27 cellular contexts compared by ENCODE assay signal in genomic region chr3:27094721-27095120, GRCh38.
DNase-seq lines count a peak whose midpoint lies in the region; ATAC-seq, FAIRE-seq and TF ChIP-seq lines count a peak whose summit lies in the region.
"Had no signal": no experiment of that assay in that cellular context is flagged by ENCODE, and none has a peak within 500 bp of the region (broad histone marks: within the 10 kb centered on the region; RNA-seq: fewer than 3 reads in every experiment).

No MANE protein-coding gene starts in this region.

- H3K23ac ChIP-seq in neuronal stem cell (ENCODE audit: low read depth, low read length, poor library complexity): no peak overlapping the region

- H3K27ac Mint-ChIP-seq in GM23338 (no peak overlapping the region), astrocyte (ENCODE audit: unreplicated experiment) (peak overlapping the region; percentile 38)
- no peak overlapping the region for H3K27ac Mint-ChIP-seq in natural killer cell treated with Interleukin-12 subunit alpha and Interleukin-12 subunit beta and Interleukin-15 and Interleukin-18, amount 100 ng/mL, for 72 hours
- H3K27ac Mint-ChIP-seq: activated naive CD4-positive, alpha-beta T cell treated with anti-CD3 and anti-CD28 coated beads, Interleukin-2, amount 50 U/mL, for 24 hours; stimulated activated effector memory CD8-positive, alpha-beta T cell treated with anti-CD3 and anti-CD28 coated beads, Interleukin-12 subunit alpha, Interleukin-12 subunit beta, amount 100 ng/mL, for 72 hours had no signal

- H3K79me1 ChIP-seq in neuronal stem cell (ENCODE audit: low read depth, low read length): no peaks in the 10 kb centered on the region

- no peak overlapping the region for H3K18ac ChIP-seq in neuronal stem cell (ENCODE audit: low read length)

- H3K9ac ChIP-seq in astrocyte (ENCODE audit: low read length) (no peak overlapping the region), neuronal stem cell (ENCODE audit: low read depth, low read length, poor library complexity) (no peak overlapping the region)

- no peak overlapping the region for H2BK15ac ChIP-seq in neuronal stem cell (ENCODE audit: low read length)

- H3K79me2 ChIP-seq in GM23338 (replicated peaks; ENCODE audit: insufficient read depth) (no peaks in the 10 kb centered on the region), astrocyte (ENCODE audit: insufficient read depth, low read length) (no peaks in the 10 kb centered on the region)

- intact Hi-C loops in posterior cingulate gyrus (cut with DNase I): no loop called here

- no peak overlapping the region for H3K4me3 ChIP-seq in GM23338
- H3K4me3 ChIP-seq in astrocyte (ENCODE audit: insufficient read depth, low read depth, low read length): no peak overlapping the region
- H3K4me3 ChIP-seq in neuronal stem cell (ENCODE audit: low read length in 2 of 2): no peak overlapping the region
- H3K4me3 ChIP-seq: dorsolateral prefrontal cortex, K562, lung, smooth muscle cell had no signal

- H3K27ac ChIP-seq in GM23338 (ENCODE audit: low read depth) (no peak overlapping the region), astrocyte (ENCODE audit: low read depth, low read length) (no peak overlapping the region), neuronal stem cell (replicated peaks; ENCODE audit: low read length) (no peak overlapping the region)
- H3K27ac ChIP-seq: C4-2B, dorsolateral prefrontal cortex, epithelial cell of prostate had no signal

- no peak for TF ChIP-seq CTCF in GM23338 (conservative IDR thresholded peaks at IDR 0.05; ENCODE audit: low read depth in 2 of 2)
- no peak for TF ChIP-seq CTCF in astrocyte (IDR thresholded peaks at IDR 0.05; ENCODE audit: insufficient read depth, low read depth, low read length)

- H3K27me3 Mint-ChIP-seq in GM23338 (ENCODE audit: insufficient read depth, low read depth, poor library complexity) (peaks cover 2% of the 10 kb centered on the region), astrocyte (ENCODE audit: low read depth, unreplicated experiment) (no peaks in the 10 kb centered on the region)
- no peaks in the 10 kb centered on the region for H3K27me3 Mint-ChIP-seq in natural killer cell treated with Interleukin-12 subunit alpha and Interleukin-12 subunit beta and Interleukin-15 and Interleukin-18, amount 100 ng/mL, for 72 hours

- H3K36me3 Mint-ChIP-seq in GM23338 (ENCODE audit: low read depth): peaks cover 11% of the 10 kb centered on the region; the same call in 1 of the 3 replicates
- no peaks in the 10 kb centered on the region for H3K36me3 Mint-ChIP-seq in astrocyte (ENCODE audit: low read depth, unreplicated experiment)
- no peaks in the 10 kb centered on the region for H3K36me3 Mint-ChIP-seq in natural killer cell treated with Interleukin-12 subunit alpha and Interleukin-12 subunit beta and Interleukin-15 and Interleukin-18, amount 100 ng/mL, for 72 hours
- H3K36me3 Mint-ChIP-seq: activated naive CD4-positive, alpha-beta T cell treated with anti-CD3 and anti-CD28 coated beads, Interleukin-2, amount 50 U/mL, for 24 hours; stimulated activated effector memory CD8-positive, alpha-beta T cell treated with anti-CD3 and anti-CD28 coated beads, Interleukin-12 subunit alpha, Interleukin-12 subunit beta, amount 100 ng/mL, for 72 hours had no signal

- H2AK5ac ChIP-seq in neuronal stem cell (ENCODE audit: low read depth, low read length): no peak overlapping the region

- H3K4me3 Mint-ChIP-seq in GM23338 (no peak overlapping the region), astrocyte (ENCODE audit: unreplicated experiment) (no peak overlapping the region)
- no peak overlapping the region for H3K4me3 Mint-ChIP-seq in natural killer cell treated with Interleukin-12 subunit alpha and Interleukin-12 subunit beta and Interleukin-15 and Interleukin-18, amount 100 ng/mL, for 72 hours
- H3K4me3 Mint-ChIP-seq: activated naive CD4-positive, alpha-beta T cell treated with anti-CD3 and anti-CD28 coated beads, Interleukin-2, amount 50 U/mL, for 24 hours; stimulated activated effector memory CD8-positive, alpha-beta T cell treated with anti-CD3 and anti-CD28 coated beads, Interleukin-12 subunit alpha, Interleukin-12 subunit beta, amount 100 ng/mL, for 72 hours had no signal

- no peaks in the 10 kb centered on the region for H3K9me3 ChIP-seq in astrocyte (ENCODE audit: insufficient read depth, low read depth, low read length)
- H3K9me3 ChIP-seq in neuronal stem cell (replicated peaks in 1 of 2; ENCODE audit: control insufficient read depth in 2 of 2, insufficient read depth in 1 of 2, low read depth in 1 of 2, low read length in 2 of 2): no peaks in the 10 kb centered on the region

- H4K91ac ChIP-seq in neuronal stem cell (ENCODE audit: low read depth, low read length, poor library complexity): no peak overlapping the region

- H2BK12ac ChIP-seq in neuronal stem cell (ENCODE audit: low read length): no peak overlapping the region

- H3K14ac ChIP-seq in neuronal stem cell (ENCODE audit: low read length): no peak overlapping the region

- H3F3A ChIP-seq in GM23338 (replicated peaks; ENCODE audit: low read depth): no peaks in the 10 kb centered on the region

- DNase-seq in GM23338 (ENCODE audit: low spot score): no peak
- peak; percentile 89 for DNase-seq in MV-4-11 (lab: John Stamatoyannopoulos, UW)
- no peak for DNase-seq in astrocyte (ENCODE audit: low read depth)
- DNase-seq in neuronal stem cell (ENCODE audit: low spot score): no peak
- DNase-seq in natural killer cell treated with Interleukin-12 subunit alpha and Interleukin-12 subunit beta and Interleukin-15 and Interleukin-18, amount 100 ng/mL, for 72 hours (ENCODE audit: low spot score): no peak
- no peak for DNase-seq in posterior cingulate gyrus
- DNase-seq: activated CD4-positive, alpha-beta T cell treated with anti-CD3 and anti-CD28 coated beads, Interleukin-2, amount 50 U/mL, for 48 hours; activated CD8-positive, alpha-beta memory T cell treated with anti-CD3 and anti-CD28 coated beads, Interleukin-2, amount 50 U/mL, for 4 hours; anterior cingulate cortex; caudate nucleus; dorsolateral prefrontal cortex; head of caudate nucleus; kidney glomerular epithelial cell; NCI-H1092; NCI-H2029; NCI-H69; nucleus accumbens; SHP77; SW 1271 had no signal

- no peak overlapping the region for H2BK120ac ChIP-seq in neuronal stem cell (ENCODE audit: low read depth, low read length)

- peaks cover 6% of the 10 kb centered on the region for H3K9me3 Mint-ChIP-seq in GM23338
- peaks cover 2% of the 10 kb centered on the region for H3K9me3 Mint-ChIP-seq in astrocyte (ENCODE audit: unreplicated experiment)
- peaks cover 6% of the 10 kb centered on the region for H3K9me3 Mint-ChIP-seq in natural killer cell treated with Interleukin-12 subunit alpha and Interleukin-12 subunit beta and Interleukin-15 and Interleukin-18, amount 100 ng/mL, for 72 hours
- H3K9me3 Mint-ChIP-seq: activated naive CD4-positive, alpha-beta T cell treated with anti-CD3 and anti-CD28 coated beads, Interleukin-2, amount 50 U/mL, for 24 hours had no signal

- H2BK5ac ChIP-seq in neuronal stem cell (ENCODE audit: low read length): no peak overlapping the region

- H3K9me2 ChIP-seq in GM23338 (ENCODE audit: insufficient read depth): peaks cover 10% of the 10 kb centered on the region

- H3K4me2 ChIP-seq in GM23338 (no peak overlapping the region), astrocyte (ENCODE audit: low read length) (no peak overlapping the region), neuronal stem cell (ENCODE audit: insufficient read depth, low read length, poor library complexity, severe bottlenecking) (no peak overlapping the region)
- H3K4me2 ChIP-seq: smooth muscle cell had no signal

- no peak for ATAC-seq in GM23338
- no peak for ATAC-seq in natural killer cell treated with Interleukin-12 subunit alpha and Interleukin-12 subunit beta and Interleukin-15 and Interleukin-18, amount 100 ng/mL, for 72 hours
- ATAC-seq in HG02852 (IDR thresholded peaks at IDR 0.05; ENCODE audit: unreplicated experiment): no peak
- ATAC-seq: K562; stimulated activated effector memory CD8-positive, alpha-beta T cell treated with anti-CD3 and anti-CD28 coated beads, Interleukin-12 subunit alpha, Interleukin-12 subunit beta, amount 100 ng/mL, for 72 hours had no signal

- H3K4ac ChIP-seq in neuronal stem cell (ENCODE audit: low read length): no peak overlapping the region

- no peaks in the 10 kb centered on the region; the same call in 1 of the 2 replicates for H3K36me3 ChIP-seq in GM23338 (ENCODE audit: insufficient read depth)
- H3K36me3 ChIP-seq in astrocyte (ENCODE audit: insufficient read depth, low read length): no peaks in the 10 kb centered on the region
- no peaks in the 10 kb centered on the region for H3K36me3 ChIP-seq in neuronal stem cell (replicated peaks in 1 of 2; ENCODE audit: control insufficient read depth in 2 of 2, insufficient read depth in 2 of 2, low read length in 2 of 2)

- FAIRE-seq in astrocyte (lab: Jason Lieb, UNC): no peak
- FAIRE-seq: K562 had no signal

- H2AFZ ChIP-seq in GM23338: peak overlapping the region; percentile 69; the same call in 1 of the 2 replicates
- no peak overlapping the region for H2AFZ ChIP-seq in astrocyte (ENCODE audit: low read depth, low read length)
- peak overlapping the region; percentile 62 for H2AFZ ChIP-seq in neuronal stem cell (ENCODE audit: low read length)

- H3K4me1 Mint-ChIP-seq in GM23338: peaks cover 15% of the 10 kb centered on the region; the same call in 2 of the 3 replicates
- H3K4me1 Mint-ChIP-seq in astrocyte (ENCODE audit: low read depth, unreplicated experiment): no peaks in the 10 kb centered on the region
- no peaks in the 10 kb centered on the region for H3K4me1 Mint-ChIP-seq in natural killer cell treated with Interleukin-12 subunit alpha and Interleukin-12 subunit beta and Interleukin-15 and Interleukin-18, amount 100 ng/mL, for 72 hours (ENCODE audit: low read depth in 2 of 2)
- H3K4me1 Mint-ChIP-seq: activated naive CD4-positive, alpha-beta T cell treated with anti-CD3 and anti-CD28 coated beads, Interleukin-2, amount 50 U/mL, for 24 hours; stimulated activated effector memory CD8-positive, alpha-beta T cell treated with anti-CD3 and anti-CD28 coated beads, Interleukin-12 subunit alpha, Interleukin-12 subunit beta, amount 100 ng/mL, for 72 hours had no signal

- WGBS in neuronal stem cell (ENCODE audit: extremely low coverage in 2 of 2, insufficient read length in 2 of 2, insufficient replicate concordance in 1 of 2), 2 donors: no CpG with 5 or more reads among the region's 4 CpGs

- H3K27me3 ChIP-seq in GM23338 (ENCODE audit: insufficient read depth) (no peaks in the 10 kb centered on the region), astrocyte (ENCODE audit: insufficient read depth, low read length) (no peaks in the 10 kb centered on the region), neuronal stem cell (ENCODE audit: control insufficient read depth in 3 of 3, insufficient read depth in 3 of 3, low read depth in 1 of 3, low read length in 3 of 3) (no peaks in the 10 kb centered on the region)

- H4K8ac ChIP-seq in neuronal stem cell (ENCODE audit: low read depth, low read length): no peak overlapping the region

- H3K4me1 ChIP-seq in GM23338 (ENCODE audit: insufficient read depth) (peaks cover 12% of the 10 kb centered on the region), astrocyte (ENCODE audit: insufficient read depth, low read length) (no peaks in the 10 kb centered on the region), neuronal stem cell (ENCODE audit: control insufficient read depth in 2 of 2, insufficient read depth in 1 of 2, low read depth in 1 of 2, low read length in 2 of 2) (peaks cover 2 to 6% of the 10 kb centered on the region in 2 donors)

- no peaks in the 10 kb centered on the region for H4K20me1 ChIP-seq in GM23338 (replicated peaks; ENCODE audit: insufficient read depth)
- H4K20me1 ChIP-seq in astrocyte (ENCODE audit: insufficient read depth, low read length): no peaks in the 10 kb centered on the region
